Comparison of ENCODE assay signal across 8 cellular contexts in genomic region chr1:183218981-183219621, GRCh38. TPM values are rescaled to one million over a fixed set of nuclear protein-coding genes. Genes with fewer than 3 reads are reported as not detected.
DNase-seq lines count a peak whose midpoint lies in the region; ATAC-seq, FAIRE-seq and TF ChIP-seq lines count a peak whose summit lies in the region.

No MANE protein-coding gene starts in this region.

- CTCF ChIA-PET in endothelial cell of umbilical vein (lab: Charles Lee): interaction anchor here (0.6 to 2.6 kb wide), 7 partner anchors 9 to 256 kb away, joined by 3 to 9 read pairs (median 5); no protein-coding TSS in a partner anchor
- CTCF ChIA-PET in PC-9 (lab: Charles Lee): no interaction called here

- in situ Hi-C loops in gastrocnemius medialis (cut with MboI; ENCODE audit: low sequenced_read_pairs in 4 of 4): no loop called here

- H3K4me2 ChIP-seq in endothelial cell of umbilical vein (ENCODE audit: insufficient read depth, low read length) (no peak overlapping the region), PC-9 (no peak overlapping the region)

- H3K27me3 Mint-ChIP-seq in T-helper 17 cell: peaks cover 28% of the 10 kb centered on the region
- H3K27me3 Mint-ChIP-seq in progenitor cell of endocrine pancreas: peaks cover 11% of the 10 kb centered on the region

- no peaks in the 10 kb centered on the region for H3K9me2 ChIP-seq in PC-9 (ENCODE audit: insufficient read depth)

- peaks cover 4% of the 10 kb centered on the region for H3K4me1 ChIP-seq in endothelial cell of umbilical vein (ENCODE audit: control insufficient read depth, extremely low read depth, insufficient read depth, low read length)
- peaks cover 18 to 24% of the 10 kb centered on the region in 2 donors for H3K4me1 ChIP-seq in gastrocnemius medialis
- peaks cover 9% of the 10 kb centered on the region; the same call in 1 of the 2 replicates for H3K4me1 ChIP-seq in PC-9 (replicated peaks; ENCODE audit: insufficient read depth)

- TF ChIP-seq CTCF in endothelial cell of umbilical vein (IDR thresholded peaks at IDR 0.05; ENCODE audit: extremely low read depth in 1 of 2, insufficient read depth in 1 of 2, low read depth in 1 of 2, low read length in 2 of 2): no peak
- TF ChIP-seq CTCF in gastrocnemius medialis (IDR thresholded peaks at IDR 0.05 in 4 of 5, conservative IDR thresholded peaks at IDR 0.05 in 1 of 5): no peak
- no peak for TF ChIP-seq CTCF in PC-9 (conservative IDR thresholded peaks at IDR 0.05)
- no peak for TF ChIP-seq CTCF in progenitor cell of endocrine pancreas (IDR thresholded peaks at IDR 0.05; ENCODE audit: unreplicated experiment)

- ATAC-seq in HG03432 (IDR thresholded peaks at IDR 0.05; ENCODE audit: unreplicated experiment) (peak; percentile 44), T-helper 17 cell (peak; percentile 52), gastrocnemius medialis (peak; percentile 42 to 48), GM21576 (IDR thresholded peaks at IDR 0.05; ENCODE audit: unreplicated experiment) (no peak)

- H2AFZ ChIP-seq in endothelial cell of umbilical vein (ENCODE audit: low read depth, low read length) (no peak overlapping the region), PC-9 (no peak overlapping the region)

- H3K4me3 Mint-ChIP-seq in T-helper 17 cell (peak overlapping the region; percentile 21), progenitor cell of endocrine pancreas (ENCODE audit: low read depth) (no peak overlapping the region)

- H3K9me3 Mint-ChIP-seq in progenitor cell of endocrine pancreas (ENCODE audit: low read depth): no peaks in the 10 kb centered on the region

- H3K4me3 ChIP-seq in endothelial cell of umbilical vein (replicated peaks in 1 of 3; ENCODE audit: insufficient read depth in 1 of 3, low read depth in 1 of 3, low read length in 3 of 3) (no peak overlapping the region), gastrocnemius medialis (no peak overlapping the region), PC-9 (no peak overlapping the region)

- H3K36me3 ChIP-seq in endothelial cell of umbilical vein (ENCODE audit: control insufficient read depth in 2 of 2, extremely low read depth in 1 of 2, insufficient read depth in 2 of 2, low read length in 2 of 2): no peaks in the 10 kb centered on the region
- H3K36me3 ChIP-seq in gastrocnemius medialis: no peaks in the 10 kb centered on the region
- peaks cover 22% of the 10 kb centered on the region; the same call in 1 of the 2 replicates for H3K36me3 ChIP-seq in PC-9 (ENCODE audit: low read depth)

- POLR2A ChIA-PET in endothelial cell of umbilical vein (lab: Charles Lee) (no interaction called here), PC-9 (lab: Charles Lee; ENCODE audit: unreplicated experiment) (no interaction called here)

- H3K4me1 Mint-ChIP-seq in T-helper 17 cell: peaks cover 12% of the 10 kb centered on the region
- H3K4me1 Mint-ChIP-seq in progenitor cell of endocrine pancreas (ENCODE audit: low read depth): peaks cover 10% of the 10 kb centered on the region

- intact Hi-C loops in endothelial cell of umbilical vein (cut with micrococcal nuclease): no loop called here
- intact Hi-C loops in gastrocnemius medialis (cut with DNase I; ENCODE audit: low total_unique reads): no loop called here
- intact Hi-C loops in PC-9 (cut with micrococcal nuclease; ENCODE audit: unreplicated experiment): no loop called here

- H4K20me1 ChIP-seq in endothelial cell of umbilical vein (replicated peaks; ENCODE audit: control insufficient read depth, extremely low read depth, insufficient read depth, low read length) (no peaks in the 10 kb centered on the region), PC-9 (ENCODE audit: insufficient read depth) (no peaks in the 10 kb centered on the region)

- no peaks in the 10 kb centered on the region for H3K9me1 ChIP-seq in endothelial cell of umbilical vein (replicated peaks; ENCODE audit: control insufficient read depth, extremely low read depth, insufficient read depth, low read length)

- no TSS peak for BruUV-seq in endothelial cell of umbilical vein (replicated peaks; lab: Mats Ljungman, UMichigan)
- no TSS peak for BruUV-seq in PC-9 (replicated peaks; lab: Mats Ljungman, UMichigan)

- DNase-seq in T-helper 17 cell (no peak), endothelial cell of umbilical vein (ENCODE audit: low read depth, low spot score) (peak; percentile 58), gastrocnemius medialis (peak in 1 of 2 donors; percentile 32), PC-9 (no peak), progenitor cell of endocrine pancreas (ENCODE audit: low spot score, unreplicated experiment) (no peak), RKO (ENCODE audit: low spot score) (no peak)

- TF ChIP-seq POLR2A in endothelial cell of umbilical vein (IDR thresholded peaks at IDR 0.05; ENCODE audit: low read depth, low read length): no peak
- no peak for TF ChIP-seq POLR2A in gastrocnemius medialis (IDR thresholded peaks at IDR 0.05)

- peaks cover 2% of the 10 kb centered on the region for H3K36me3 Mint-ChIP-seq in T-helper 17 cell (ENCODE audit: low read depth)
- no peaks in the 10 kb centered on the region for H3K36me3 Mint-ChIP-seq in progenitor cell of endocrine pancreas (ENCODE audit: insufficient read depth)

- no peaks in the 10 kb centered on the region for H3K79me2 ChIP-seq in endothelial cell of umbilical vein (ENCODE audit: control insufficient read depth, insufficient read depth, low read length)
- no peaks in the 10 kb centered on the region for H3K79me2 ChIP-seq in PC-9 (ENCODE audit: low read depth)

- H3K9me3 ChIP-seq in T-helper 17 cell (ENCODE audit: control insufficient read depth, low read length, poor library complexity, severe bottlenecking): no peaks in the 10 kb centered on the region
- H3K9me3 ChIP-seq in endothelial cell of umbilical vein (replicated peaks; ENCODE audit: control insufficient read depth, insufficient read depth, low read length): no peaks in the 10 kb centered on the region
- no peaks in the 10 kb centered on the region for H3K9me3 ChIP-seq in gastrocnemius medialis
- no peaks in the 10 kb centered on the region for H3K9me3 ChIP-seq in PC-9 (ENCODE audit: insufficient read depth, low read depth)

- no peak overlapping the region for H3K9ac ChIP-seq in endothelial cell of umbilical vein (replicated peaks; ENCODE audit: extremely low read depth, insufficient read depth, low read length)

- H3K27ac Mint-ChIP-seq in T-helper 17 cell (no peak overlapping the region), progenitor cell of endocrine pancreas (no peak overlapping the region)

- H3K27ac ChIP-seq in endothelial cell of umbilical vein (ENCODE audit: insufficient read depth, low read depth, low read length) (no peak overlapping the region), gastrocnemius medialis (peak overlapping the region; percentile 45 to 76 (median 52)), PC-9 (no peak overlapping the region)

- peaks cover 0 to 5% of the 10 kb centered on the region in 2 experiments for H3K27me3 ChIP-seq in endothelial cell of umbilical vein (ENCODE audit: control insufficient read depth in 2 of 2, insufficient read depth in 2 of 2, low read length in 2 of 2)
- no peaks in the 10 kb centered on the region for H3K27me3 ChIP-seq in gastrocnemius medialis
- no peaks in the 10 kb centered on the region for H3K27me3 ChIP-seq in PC-9 (ENCODE audit: insufficient read depth, low read depth)

- peak; percentile 33 for FAIRE-seq in endothelial cell of umbilical vein (lab: Jason Lieb, UNC)

- dilution Hi-C loops in endothelial cell of umbilical vein (cut with MboI; ENCODE audit: extremely low pct_ligation_motif_present, low sequenced_read_pairs): no loop called here

- H3F3A ChIP-seq in PC-9 (ENCODE audit: insufficient read depth, low read depth): peaks cover 4% of the 10 kb centered on the region; the same call in 1 of the 2 replicates

TF ChIP-seq in endothelial cell of umbilical vein, 7 proteins besides CTCF, POLR2A, EP300 and RAD21:
- no peak for TF ChIP-seq POLR2AphosphoS5 (IDR thresholded peaks at IDR 0.05; ENCODE audit: insufficient read depth, low read depth, low read length)
- TF ChIP-seq MAX (IDR thresholded peaks at IDR 0.05; ENCODE audit: insufficient read depth, insufficient read length): no peak
- no peak for TF ChIP-seq JUN (IDR thresholded peaks at IDR 0.05; ENCODE audit: borderline replicate concordance, insufficient read depth, insufficient read length, low read depth)
- TF ChIP-seq MYC (IDR thresholded peaks at IDR 0.05; ENCODE audit: low read depth, low read length): no peak
- no peak for TF ChIP-seq FOS (IDR thresholded peaks at IDR 0.05; ENCODE audit: borderline replicate concordance, insufficient read depth, low read length)
- no peak for TF ChIP-seq EZH2 (IDR thresholded peaks at IDR 0.05; ENCODE audit: borderline replicate concordance, low read depth, low read length, severe bottlenecking)
- no peak for TF ChIP-seq GATA2 (IDR thresholded peaks at IDR 0.05; ENCODE audit: insufficient read depth, insufficient read length, low read depth, low read length)

RNA-seq across cellular contexts. Expression of gene LAMC2, which starts 33.0 kb away (rescaled TPM):
- not detected for total RNA-seq in T-helper 17 cell
- 0.82 and 4.0 TPM in 2 replicates for total RNA-seq in endothelial cell of umbilical vein
- 0.14 and 0.23 TPM in 2 replicates for polyA plus RNA-seq in endothelial cell of umbilical vein
- polyA plus RNA-seq in endothelial cell of umbilical vein (2011; cell fraction: cytosol; rRNA removed): 0.22 and 0.23 TPM in 2 replicates
- 0.94 and 1.4 TPM in 2 replicates for polyA plus RNA-seq in endothelial cell of umbilical vein (2011; cell fraction: nucleus; rRNA removed)
- polyA plus RNA-seq in endothelial cell of umbilical vein (2012): 29.2 and 52.7 TPM in 2 replicates
- 0.42 and 0.90 TPM in 2 replicates for polyA minus RNA-seq in endothelial cell of umbilical vein
- not detected for polyA minus RNA-seq in endothelial cell of umbilical vein (2011; cell fraction: cytosol; rRNA and poly(A)+ RNA removed)
- 0.96 and 1.8 TPM in 2 replicates for polyA minus RNA-seq in endothelial cell of umbilical vein (2011; cell fraction: nucleus; rRNA and poly(A)+ RNA removed)
- total RNA-seq in gastrocnemius medialis: 1 to 10 TPM in 3 of 4 donors, under 1 TPM in 1; 0.78 to 1.8 (median 1.4) TPM
- 105 and 109 TPM in 2 replicates for total RNA-seq in PC-9 (2021)
- total RNA-seq in progenitor cell of endocrine pancreas: 4.5 and 5.8 TPM in 2 replicates

Comparison
In these comparisons a context has a peak if more than half of its experiments do, and no peak if none do; other contexts are left out.
1. H3K27ac ChIP-seq: peak in gastrocnemius medialis (4 of 4); none in endothelial cell of umbilical vein (single experiment) and PC-9 (single experiment).
2. RNA of gene LAMC2, which starts 33.0 kb away (total RNA-seq): 105 to 109 TPM in PC-9; 4.5 to 5.8 TPM in progenitor cell of endocrine pancreas, 0.78 to 1.8 TPM in gastrocnemius medialis, 0.82 to 4.0 TPM in endothelial cell of umbilical vein and not detected in T-helper 17 cell; every median in the first group is over 10 times any median in the second.